8 cellular contexts compared by ENCODE assay signal in the genomic region with DNA sequence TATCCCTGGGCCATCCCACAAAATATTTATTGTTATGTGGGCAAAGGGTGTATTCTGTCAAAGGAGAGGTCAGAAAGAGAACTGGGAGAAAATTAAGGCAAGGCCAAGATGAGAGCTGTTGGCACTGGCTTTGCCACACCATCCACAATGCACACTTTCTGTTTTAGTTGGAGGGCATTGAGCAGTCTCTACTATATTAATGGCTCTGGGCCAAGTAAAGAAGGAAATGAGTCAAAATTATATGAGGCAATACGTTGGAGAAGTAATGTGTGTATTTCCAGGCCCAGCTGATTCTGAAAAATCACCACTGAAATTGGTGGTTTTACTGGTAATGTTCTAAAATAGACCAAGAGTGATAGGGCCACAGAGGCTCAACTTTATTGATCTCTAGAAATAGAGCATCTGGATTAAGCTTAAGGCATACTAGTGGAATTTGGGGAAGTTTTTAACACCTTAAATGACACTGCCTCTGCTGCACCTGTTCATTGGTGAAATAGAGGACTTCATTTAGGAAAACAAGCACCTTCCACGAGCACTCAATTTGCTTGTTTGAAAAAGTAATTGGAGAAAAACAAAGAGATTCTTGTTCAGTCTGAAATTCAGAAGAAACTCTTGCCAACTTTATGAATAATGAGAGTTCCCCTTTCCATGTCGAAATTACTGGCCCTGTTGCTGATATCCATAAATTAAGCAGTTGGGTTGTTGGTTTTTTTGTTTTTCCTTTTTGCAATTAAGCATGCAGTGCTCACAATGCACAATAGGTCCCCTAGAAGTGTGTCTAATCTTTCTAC.
DNase-seq lines count a peak whose midpoint lies in the region; ATAC-seq and TF ChIP-seq lines count a peak whose summit lies in the region.

No MANE protein-coding gene starts in this region.

- DNase-seq in CD1c-positive myeloid dendritic cell (ENCODE audit: extremely low spot score) (peak; percentile 80), NCI-H446 (lab: John Stamatoyannopoulos, UW) (peak; percentile 74 to 86), foreskin fibroblast (peak; percentile 50 to 78), H7 (no peak), cortex of kidney (lab: John Stamatoyannopoulos, UW) (no peak), nephron progenitor cell (no peak)

- H3K4me3 Mint-ChIP-seq in nephron progenitor cell, result no peak overlapping the region

- H3K36me3 ChIP-seq in H7 (replicated peaks; ENCODE audit: control insufficient read depth, insufficient read depth, low read length), result no peaks in the 10 kb centered on the region

- no peaks in the 10 kb centered on the region for H3K27me3 ChIP-seq in H7 (ENCODE audit: control insufficient read depth, insufficient read depth, low read length)

- peak; percentile 83 for ATAC-seq in HG02610 (IDR thresholded peaks at IDR 0.05; ENCODE audit: unreplicated experiment)
- ATAC-seq in SK-N-SH treated with all-trans-retinoic acid at 6 μM for 48 hours, result no peak; the same call in 2 of the 3 replicates

- no peak overlapping the region for H3K27ac Mint-ChIP-seq in nephron progenitor cell

- no peak overlapping the region for H3K4me3 ChIP-seq in foreskin fibroblast (ENCODE audit: low read depth in 1 of 2, low read length in 2 of 2)
- H3K4me3 ChIP-seq in H7 (ENCODE audit: insufficient read depth, low read depth, low read length), result no peak overlapping the region

- no peaks in the 10 kb centered on the region for H3K9me3 Mint-ChIP-seq in nephron progenitor cell

- H3K4me1 Mint-ChIP-seq in nephron progenitor cell, result peaks cover 24% of the 10 kb centered on the region

- no peaks in the 10 kb centered on the region for H3K36me3 Mint-ChIP-seq in nephron progenitor cell (ENCODE audit: low read depth)

- no peak for TF ChIP-seq CTCF in foreskin fibroblast (IDR thresholded peaks at IDR 0.05; ENCODE audit: low read depth, low read length)
- no peak for TF ChIP-seq CTCF in nephron progenitor cell (IDR thresholded peaks at IDR 0.05)

- H3K27me3 Mint-ChIP-seq in nephron progenitor cell (ENCODE audit: low read depth, poor library complexity), result no peaks in the 10 kb centered on the region

TF ChIP-seq in SK-N-SH treated with all-trans-retinoic acid at 6 μM for 48 hours, 23 proteins besides CTCF, POLR2A, EP300 and RAD21:
- no peak for TF ChIP-seq ZFP30 (CRISPR knock-in tag; IDR thresholded peaks at IDR 0.05)

Comparison
In these comparisons a context has a peak if more than half of its experiments do, and no peak if none do; other contexts are left out.
1. DNase-seq: peak in CD1c-positive myeloid dendritic cell (single experiment), NCI-H446 (2 of 2) and foreskin fibroblast (2 of 2); none in H7 (single experiment), cortex of kidney (single experiment) and nephron progenitor cell (single experiment).